Comparison of ENCODE assay signal across 11 cellular contexts in genomic region chr2:19801367-19802087, GRCh38.
DNase-seq lines count a peak whose midpoint lies in the region; ATAC-seq and TF ChIP-seq lines count a peak whose summit lies in the region.
"Had no signal": no experiment of that assay in that cellular context is flagged by ENCODE, and none has a peak within 500 bp of the region (broad histone marks: within the 10 kb centered on the region; RNA-seq: fewer than 3 reads in every experiment).

No MANE protein-coding gene starts in this region.

- TF ChIP-seq CTCF in sigmoid colon (IDR thresholded peaks at IDR 0.05), result no peak

- H3K9me2 ChIP-seq in Karpas-422 (replicated peaks; ENCODE audit: insufficient read depth, low read length), result no peaks in the 10 kb centered on the region

- no peak overlapping the region for H3K9ac ChIP-seq in Karpas-422 (ENCODE audit: low read length)

- no peak overlapping the region for H3K4me2 ChIP-seq in Karpas-422 (ENCODE audit: low read depth, low read length, poor library complexity, severe bottlenecking)

- H3K4me1 ChIP-seq in sigmoid colon (peaks cover 0 to 27% (median 24%) of the 10 kb centered on the region in 4 donors), Karpas-422 (ENCODE audit: low read length) (no peaks in the 10 kb centered on the region)

- no peak overlapping the region for H2AFZ ChIP-seq in Karpas-422 (ENCODE audit: low read length)

- H3K27me3 ChIP-seq in sigmoid colon (no peaks in the 10 kb centered on the region), Karpas-422 (ENCODE audit: low read length) (no peaks in the 10 kb centered on the region)

- H4K20me1 ChIP-seq in Karpas-422 (ENCODE audit: insufficient read depth, low read depth, low read length), result no peaks in the 10 kb centered on the region

- H3K9me3 ChIP-seq in sigmoid colon (no peaks in the 10 kb centered on the region), Karpas-422 (ENCODE audit: low read length) (no peaks in the 10 kb centered on the region)

- TF ChIP-seq POLR2A in sigmoid colon (IDR thresholded peaks at IDR 0.05), result no peak
- TF ChIP-seq POLR2A in erythroblast (IDR thresholded peaks at IDR 0.05; ENCODE audit: low read length), result no peak

- ATAC-seq in SK-N-SH treated with all-trans-retinoic acid at 6 μM for 48 hours (peak; percentile 97), Right ventricle myocardium inferior (peak; percentile 93), HG03039 (IDR thresholded peaks at IDR 0.05; ENCODE audit: unreplicated experiment) (no peak)

- peak in 3 of 4 donors; percentile 5 to 90 (median 68) for TF ChIP-seq EP300 in sigmoid colon (IDR thresholded peaks at IDR 0.05)

- H3K36me3 ChIP-seq in sigmoid colon, result no peaks in the 10 kb centered on the region
- H3K36me3 ChIP-seq in Karpas-422 (ENCODE audit: insufficient read depth, low read length), result no peaks in the 10 kb centered on the region

- WGBS in sigmoid colon, 2 donors, result 84 to 87% methylated on average over 15 of the region's 15 CpGs

- DNase-seq in ELR (ENCODE audit: low read depth) (peak; percentile 96), Right ventricle myocardium inferior (ENCODE audit: missing footprints) (peak; percentile 86), sigmoid colon (peak; percentile 94), Karpas-422 (no peak), erythroblast (lab: John Stamatoyannopoulos, UW) (no peak), NCI-H748 (lab: John Stamatoyannopoulos, UW; ENCODE audit: unreplicated experiment) (no peak)
- DNase-seq: activated naive CD8-positive, alpha-beta T cell treated with anti-CD3 and anti-CD28 coated beads for 36 hours; midbrain; SIG-M5 had no signal

- H3K27ac ChIP-seq in sigmoid colon, result peak overlapping the region in 3 of 4 donors; percentile 20 to 76 (median 61)
- H3K27ac ChIP-seq in Karpas-422 (ENCODE audit: low read length), result no peak overlapping the region

- H3K4me3 ChIP-seq in sigmoid colon (no peak overlapping the region), Karpas-422 (ENCODE audit: low read length) (no peak overlapping the region)

- no peaks in the 10 kb centered on the region for H3K79me2 ChIP-seq in Karpas-422 (ENCODE audit: low read length)

- intact Hi-C loops in Right ventricle myocardium inferior (cut with DNase I) (loop anchor here (5.0 to 10.0 kb wide), 2 partner anchors 61 to 127 kb away; no protein-coding TSS in a partner anchor), sigmoid colon (cut with DNase I) (loop anchor here (2.0 kb wide), 1 partner anchor 39 kb away; no protein-coding TSS in a partner anchor)

TF ChIP-seq in SK-N-SH treated with all-trans-retinoic acid at 6 μM for 48 hours, 23 proteins besides CTCF, POLR2A, EP300 and RAD21:
- TF ChIP-seq ZFP3 (CRISPR knock-in tag; IDR thresholded peaks at IDR 0.05) (0 out of 2 replicates have a peak, but pooled peaks have one; percentile 22), RARB (CRISPR knock-in tag; IDR thresholded peaks at IDR 0.05) (no peak), ISL1 (CRISPR knock-in tag; IDR thresholded peaks at IDR 0.05) (peak; percentile 25; the same call in 1 of the 2 replicates), ZNF8 (CRISPR knock-in tag; IDR thresholded peaks at IDR 0.05) (no peak), CREB5 (CRISPR knock-in tag; IDR thresholded peaks at IDR 0.05; ENCODE audit: low read depth) (no peak), CSDC2 (CRISPR knock-in tag; IDR thresholded peaks at IDR 0.05) (no peak), TOX (CRISPR knock-in tag; IDR thresholded peaks at IDR 0.05; ENCODE audit: borderline replicate concordance) (no peak), ARNTL (CRISPR knock-in tag; IDR thresholded peaks at IDR 0.05; ENCODE audit: borderline replicate concordance, low read depth) (no peak)

Comparison
In these comparisons a context has a peak if more than half of its experiments do, and no peak if none do; other contexts are left out.
1. DNase-seq: peak in ELR (single experiment), Right ventricle myocardium inferior (single experiment) and sigmoid colon (single experiment); none in Karpas-422 (single experiment), erythroblast (0 of 2) and NCI-H748 (single experiment).